In the genomic region with DNA sequence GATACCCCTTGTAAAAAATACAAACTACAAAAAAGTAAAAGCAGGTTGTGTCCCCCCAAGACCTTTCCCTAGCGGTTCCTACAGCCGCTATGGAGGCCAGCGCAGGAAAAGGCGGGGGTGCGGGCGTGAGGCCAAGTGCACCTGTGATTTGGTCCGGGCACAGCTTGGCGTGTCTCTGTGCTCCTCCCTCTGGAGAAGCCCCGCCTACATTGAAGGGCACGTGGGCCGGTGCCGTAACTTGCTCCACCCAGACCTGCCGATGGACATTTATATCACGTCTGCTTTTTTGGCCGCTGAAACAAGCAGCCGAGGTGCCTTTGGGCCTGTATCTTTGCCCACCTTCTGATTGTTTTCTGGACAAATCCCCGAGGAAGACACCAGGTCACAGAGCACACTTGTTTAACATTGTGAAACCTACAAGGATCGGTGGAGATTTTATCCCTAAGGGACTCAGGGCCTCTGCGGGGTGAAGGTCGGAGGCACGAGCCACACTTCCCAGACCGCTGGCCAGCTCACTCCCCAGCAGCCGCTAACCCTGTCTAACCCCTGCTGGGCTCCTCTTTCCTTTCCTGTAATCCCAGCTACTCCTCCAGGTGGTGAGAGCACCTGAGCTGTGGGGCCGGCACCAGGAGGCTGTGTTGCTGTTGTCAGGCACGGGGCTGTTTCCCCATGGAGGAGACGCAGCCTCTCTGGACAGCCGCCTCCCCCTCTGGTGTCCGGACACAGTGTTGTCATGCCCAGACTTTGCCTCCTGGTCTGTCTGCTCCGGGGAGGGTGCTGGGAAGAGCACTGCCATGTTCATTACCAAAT, we compare ENCODE assay signal across 11 cellular contexts. TPM values are rescaled to one million over a fixed set of nuclear protein-coding genes. Genes with fewer than 3 reads are reported as not detected.
DNase-seq lines count a peak whose midpoint lies in the region; ATAC-seq, FAIRE-seq and TF ChIP-seq lines count a peak whose summit lies in the region.
"Had no signal": no experiment of that assay in that cellular context is flagged by ENCODE, and none has a peak within 500 bp of the region (broad histone marks: within the 10 kb centered on the region; RNA-seq: fewer than 3 reads in every experiment).

No MANE protein-coding gene starts in this region.

- H3K4me3 Mint-ChIP-seq in astrocyte (ENCODE audit: unreplicated experiment) = peak overlapping the region; percentile 66

- DNase-seq in activated effector memory CD4-positive, alpha-beta T cell treated with anti-CD3 and anti-CD28 coated beads, Interleukin-2, amount 50 U/mL, for 16 hours = peak; percentile 58
- no peak for DNase-seq in activated effector memory CD4-positive, alpha-beta T cell treated with Interleukin-2 at 50 U/mL for 16 hours
- DNase-seq in astrocyte (ENCODE audit: low read depth) (no peak), left lobe of liver (ENCODE audit: low spot score) (peak; percentile 92), upper lobe of right lung (peak; percentile 90), MM.1S (no peak), AG08396 (ENCODE audit: low spot score) (no peak)
- no peak for DNase-seq in activated CD4-positive, alpha-beta T cell treated with anti-CD3 and anti-CD28 coated beads, Interleukin-2, amount 50 U/mL, for 4 hours
- DNase-seq: CD4-positive, CD25-positive, alpha-beta regulatory T cell had no signal

- no peaks in the 10 kb centered on the region for H3F3A ChIP-seq in MM.1S (ENCODE audit: insufficient read depth, low read length)

- peak overlapping the region; percentile 44 for H3K27ac Mint-ChIP-seq in astrocyte (ENCODE audit: unreplicated experiment)
- H3K27ac Mint-ChIP-seq: activated naive CD4-positive, alpha-beta T cell treated with anti-CD3 and anti-CD28 coated beads, Interleukin-2, amount 50 U/mL, for 72 hours; CD4-positive, CD25-positive, alpha-beta regulatory T cell had no signal

- ATAC-seq in left lobe of liver = peak; percentile 78
- ATAC-seq in upper lobe of right lung = peak; percentile 60

- peaks cover 33% of the 10 kb centered on the region for H3K27me3 Mint-ChIP-seq in astrocyte (ENCODE audit: low read depth, unreplicated experiment)

- H3K4me3 ChIP-seq in astrocyte (ENCODE audit: insufficient read depth, low read depth, low read length) (no peak overlapping the region), upper lobe of right lung (peak overlapping the region; percentile 25), MM.1S (ENCODE audit: low read length) (no peak overlapping the region)
- H3K4me3 ChIP-seq: skin epidermis had no signal

- H3K27me3 ChIP-seq in astrocyte (ENCODE audit: insufficient read depth, low read length) (no peaks in the 10 kb centered on the region), upper lobe of right lung (no peaks in the 10 kb centered on the region), MM.1S (replicated peaks; ENCODE audit: insufficient read depth, low read length) (peaks cover 48% of the 10 kb centered on the region)

- H3K36me3 Mint-ChIP-seq in astrocyte (ENCODE audit: low read depth, unreplicated experiment) = peaks cover 2% of the 10 kb centered on the region
- H3K36me3 Mint-ChIP-seq: activated naive CD4-positive, alpha-beta T cell treated with anti-CD3 and anti-CD28 coated beads, Interleukin-2, amount 50 U/mL, for 72 hours; CD4-positive, CD25-positive, alpha-beta regulatory T cell had no signal

- H3K9me3 Mint-ChIP-seq in astrocyte (ENCODE audit: unreplicated experiment) = no peaks in the 10 kb centered on the region
- H3K9me3 Mint-ChIP-seq: activated naive CD4-positive, alpha-beta T cell treated with anti-CD3 and anti-CD28 coated beads, Interleukin-2, amount 50 U/mL, for 72 hours; CD4-positive, CD25-positive, alpha-beta regulatory T cell had no signal

- TF ChIP-seq CTCF in astrocyte (IDR thresholded peaks at IDR 0.05; ENCODE audit: insufficient read depth, low read depth, low read length) (no peak), upper lobe of right lung (IDR thresholded peaks at IDR 0.05) (no peak), MM.1S (IDR thresholded peaks at IDR 0.05; ENCODE audit: low read length) (no peak)

- H3K4me1 ChIP-seq in astrocyte (ENCODE audit: insufficient read depth, low read length) (peaks cover 50% of the 10 kb centered on the region), upper lobe of right lung (peaks cover 69% of the 10 kb centered on the region), MM.1S (ENCODE audit: low read length) (no peaks in the 10 kb centered on the region)

- H3K9ac ChIP-seq in astrocyte (ENCODE audit: low read length) = no peak overlapping the region
- H3K9ac ChIP-seq in MM.1S (ENCODE audit: low read length) = no peak overlapping the region

- no peaks in the 10 kb centered on the region for H3K9me3 ChIP-seq in astrocyte (ENCODE audit: insufficient read depth, low read depth, low read length)
- no peaks in the 10 kb centered on the region for H3K9me3 ChIP-seq in upper lobe of right lung
- H3K9me3 ChIP-seq in MM.1S (replicated peaks; ENCODE audit: insufficient read depth, low read length) = no peaks in the 10 kb centered on the region

- intact Hi-C loops in upper lobe of right lung (cut with DNase I) = no loop called here

- H3K27ac ChIP-seq in astrocyte (ENCODE audit: low read depth, low read length) = no peak overlapping the region
- H3K27ac ChIP-seq in upper lobe of right lung = peak overlapping the region; percentile 88
- no peak overlapping the region for H3K27ac ChIP-seq in MM.1S (ENCODE audit: low read length)

- H3K9me2 ChIP-seq in MM.1S (replicated peaks; ENCODE audit: insufficient read depth, low read length) = no peaks in the 10 kb centered on the region

- no peaks in the 10 kb centered on the region for H3K36me3 ChIP-seq in astrocyte (ENCODE audit: insufficient read depth, low read length)
- H3K36me3 ChIP-seq in upper lobe of right lung = no peaks in the 10 kb centered on the region
- no peaks in the 10 kb centered on the region for H3K36me3 ChIP-seq in MM.1S (replicated peaks; ENCODE audit: insufficient read depth, low read length)

- H3K4me2 ChIP-seq in astrocyte (ENCODE audit: low read length) (no peak overlapping the region), MM.1S (ENCODE audit: low read depth, low read length) (no peak overlapping the region)

- H2AFZ ChIP-seq in astrocyte (ENCODE audit: low read depth, low read length) (no peak overlapping the region), MM.1S (ENCODE audit: low read length) (no peak overlapping the region)

- H3K4me1 Mint-ChIP-seq in astrocyte (ENCODE audit: low read depth, unreplicated experiment) = peaks cover 20% of the 10 kb centered on the region

- no peak for FAIRE-seq in astrocyte (lab: Jason Lieb, UNC)

- H4K20me1 ChIP-seq in astrocyte (ENCODE audit: insufficient read depth, low read length) (no peaks in the 10 kb centered on the region), MM.1S (ENCODE audit: insufficient read depth, low read length) (no peaks in the 10 kb centered on the region)

- no peaks in the 10 kb centered on the region for H3K79me2 ChIP-seq in astrocyte (ENCODE audit: insufficient read depth, low read length)
- H3K79me2 ChIP-seq in MM.1S (ENCODE audit: low read length) = no peaks in the 10 kb centered on the region

RNA-seq across cellular contexts. Expression of a gene that starts 18.8 kb away (rescaled TPM):
- total RNA-seq in astrocyte (29.2 and 39.1 TPM in 2 replicates), left lobe of liver (18.3 TPM), upper lobe of right lung (38.3 TPM)

Comparison
In these comparisons a context has a peak if more than half of its experiments do, and no peak if none do; other contexts are left out.
1. DNase-seq: peak in activated effector memory CD4-positive, alpha-beta T cell treated with anti-CD3 and anti-CD28 coated beads, Interleukin-2, amount 50 U/mL, for 16 hours (single experiment), left lobe of liver (single experiment) and upper lobe of right lung (single experiment); none in activated effector memory CD4-positive, alpha-beta T cell treated with Interleukin-2 at 50 U/mL for 16 hours (single experiment), astrocyte (single experiment), MM.1S (single experiment), AG08396 (single experiment) and activated CD4-positive, alpha-beta T cell treated with anti-CD3 and anti-CD28 coated beads, Interleukin-2, amount 50 U/mL, for 4 hours (0 of 2).